In genomic region chrX:150236304-150236703, GRCh38 we compare ENCODE assay signal across 22 cellular contexts.
DNase-seq lines count a peak whose midpoint lies in the region; ATAC-seq, FAIRE-seq and TF ChIP-seq lines count a peak whose summit lies in the region.
"Had no signal": no experiment of that assay in that cellular context is flagged by ENCODE, and none has a peak within 500 bp of the region (broad histone marks: within the 10 kb centered on the region; RNA-seq: fewer than 3 reads in every experiment).

No MANE protein-coding gene starts in this region.

- H3K27me3 ChIP-seq in right atrium auricular region, result no peaks in the 10 kb centered on the region
- no peaks in the 10 kb centered on the region for H3K27me3 ChIP-seq in heart left ventricle
- no peaks in the 10 kb centered on the region; a peak in 1 of 5 replicates for H3K27me3 ChIP-seq in K562 (ENCODE audit: control insufficient read depth in 2 of 2, insufficient read depth in 2 of 2, low read length in 2 of 2)
- H3K27me3 ChIP-seq: BLaER1 treated with 17β-estradiol and CSF1 and Interleukin-3, amounts not matched to agents 10 nM and 100 nM had no signal

- H3K4me1 ChIP-seq in right atrium auricular region, result no peaks in the 10 kb centered on the region
- no peaks in the 10 kb centered on the region for H3K4me1 ChIP-seq in heart left ventricle
- no peaks in the 10 kb centered on the region for H3K4me1 ChIP-seq in K562 (replicated peaks in 1 of 2; ENCODE audit: control insufficient read depth in 2 of 2, insufficient read depth in 2 of 2, low read length in 2 of 2)

- FAIRE-seq in K562 (lab: Jason Lieb, UNC), result no peak
- FAIRE-seq: A204.1, GM18507 had no signal

- CTCF ChIA-PET in K562 (lab: Yijun Ruan, JAX; ENCODE audit: low intra/inter-chr PET ratio), result no interaction called here

- no peaks in the 10 kb centered on the region for H3K9me1 ChIP-seq in K562 (ENCODE audit: control insufficient read depth, insufficient read depth, low read length)

- TF ChIP-seq EP300 in K562 (IDR thresholded peaks at IDR 0.05; ENCODE audit: low read length), result no peak

- DNase-seq in right atrium auricular region (ENCODE audit: low spot score) (peak; percentile 32), heart left ventricle (no peak), K562 (ENCODE audit: extremely low read depth in 1 of 4, low spot score in 3 of 4) (no peak), islet precursor cell (peak; percentile 32), omental fat pad (ENCODE audit: low spot score) (no peak), NCI-H510A treated with DMSO at 0.1 percent for 48 hours (lab: John Stamatoyannopoulos, UW) (no peak), NCI-H1417 (lab: John Stamatoyannopoulos, UW) (no peak)
- DNase-seq: activated CD4-positive, alpha-beta T cell treated with anti-CD3 and anti-CD28 coated beads for 36 hours; activated gamma-delta T cell; amniotic stem cell; central memory CD4-positive, alpha-beta T cell; effector CD4-positive, alpha-beta T cell; glutamatergic neuron; left ventricle myocardium superior; NCI-H1436; NCI-H526 treated with DMSO at 0.1 percent for 48 hours; Right ventricle myocardium superior; T-cell had no signal

- intact Hi-C loops in heart left ventricle (cut with DNase I) (no loop called here), K562 (cut with micrococcal nuclease) (no loop called here)

- TF ChIP-seq CTCF in right atrium auricular region (IDR thresholded peaks at IDR 0.05) (no peak), heart left ventricle (IDR thresholded peaks at IDR 0.05) (no peak), K562 (IDR thresholded peaks at IDR 0.05 in 2 of 3, conservative IDR thresholded peaks at IDR 0.05 in 1 of 3; ENCODE audit: insufficient read depth in 2 of 3, low read depth in 1 of 3, low read length in 3 of 3) (no peak), omental fat pad (IDR thresholded peaks at IDR 0.05) (no peak)

- H3K4me3 ChIP-seq in right atrium auricular region, result no peak overlapping the region
- no peak overlapping the region for H3K4me3 ChIP-seq in heart left ventricle
- no peak overlapping the region for H3K4me3 ChIP-seq in K562
- H3K4me3 ChIP-seq: BLaER1 treated with 17β-estradiol and CSF1 and Interleukin-3, amounts not matched to agents 10 nM and 100 nM had no signal

- H3K9me3 ChIP-seq in right atrium auricular region (no peaks in the 10 kb centered on the region), heart left ventricle (no peaks in the 10 kb centered on the region), K562 (replicated peaks; ENCODE audit: control insufficient read depth, insufficient read depth, low read depth, low read length) (no peaks in the 10 kb centered on the region)

- H3K36me3 ChIP-seq in right atrium auricular region (no peaks in the 10 kb centered on the region), heart left ventricle (no peaks in the 10 kb centered on the region), K562 (ENCODE audit: control insufficient read depth, insufficient read depth, low read length) (no peaks in the 10 kb centered on the region)
- H3K36me3 ChIP-seq: BLaER1 treated with 17β-estradiol and CSF1 and Interleukin-3, amounts not matched to agents 10 nM and 100 nM had no signal

- no peak overlapping the region for H3K27ac ChIP-seq in right atrium auricular region
- H3K27ac ChIP-seq in heart left ventricle, result no peak overlapping the region
- no peak overlapping the region for H3K27ac ChIP-seq in K562 (ENCODE audit: extremely low read depth, low read depth, low read length)
- H3K27ac ChIP-seq: BLaER1 treated with 17β-estradiol and CSF1 and Interleukin-3, amounts not matched to agents 10 nM and 100 nM had no signal

- H3K79me2 ChIP-seq in K562 (ENCODE audit: control insufficient read depth, insufficient read depth, low read length), result no peaks in the 10 kb centered on the region

- H3K4me2 ChIP-seq in K562 (ENCODE audit: insufficient read depth, low read length), result no peak overlapping the region

- H2AFZ ChIP-seq in K562 (ENCODE audit: low read depth, low read length), result no peak overlapping the region

- H3K9ac ChIP-seq in K562 (ENCODE audit: insufficient read depth in 1 of 2, low read depth in 2 of 2, low read length in 2 of 2), result no peak overlapping the region
- H3K9ac ChIP-seq: BLaER1 treated with 17β-estradiol and CSF1 and Interleukin-3, amounts not matched to agents 10 nM and 100 nM had no signal

- POLR2A ChIA-PET in K562 (lab: Yijun Ruan, JAX), result no interaction called here

- no peaks in the 10 kb centered on the region for H4K20me1 ChIP-seq in K562 (replicated peaks; ENCODE audit: control insufficient read depth, insufficient read depth, low read length)
- H4K20me1 ChIP-seq: BLaER1 treated with 17β-estradiol and CSF1 and Interleukin-3, amounts not matched to agents 10 nM and 100 nM had no signal

- in situ Hi-C loops in K562 (cut with MboI), result no loop called here

- no TSS peak for BruUV-seq in K562 (replicated peaks; lab: Mats Ljungman, UMichigan)

- ATAC-seq in heart left ventricle (no peak), K562 (no peak), omental fat pad (ENCODE audit: low FRiP score) (no peak), HG02884 (IDR thresholded peaks at IDR 0.05; ENCODE audit: unreplicated experiment) (no peak)
- ATAC-seq: activated CD4-positive, alpha-beta T cell treated with anti-CD3 and anti-CD28 coated beads for 36 hours; left ventricle myocardium superior; T-cell had no signal

- 56 to 99% (median 82%) methylated on average over 2 of the region's 2 CpGs for WGBS in heart left ventricle, 4 donors
- WGBS in K562 (ENCODE audit: insufficient coverage, low coverage, missing lambda C conversion rate), result 0% methylated on average over 2 of the region's 2 CpGs

- no peak for TF ChIP-seq RAD21 in K562 (CRISPR knock-in tag; conservative IDR thresholded peaks at IDR 0.05 in 1 of 2, IDR thresholded peaks at IDR 0.05 in 1 of 2)

- TF ChIP-seq POLR2A in heart left ventricle (IDR thresholded peaks at IDR 0.05), result no peak
- TF ChIP-seq POLR2A in K562 (conservative IDR thresholded peaks at IDR 0.05), result no peak

TF ChIP-seq in K562, 482 proteins besides CTCF, POLR2A, EP300 and RAD21:
- TF ChIP-seq PURB (CRISPR knock-in tag; IDR thresholded peaks at IDR 0.05; ENCODE audit: low read depth), result no peak
- TF ChIP-seq ZBTB7A (IDR thresholded peaks at IDR 0.05; ENCODE audit: borderline replicate concordance, control insufficient read depth, low read depth, low read length), result no peak
- TF ChIP-seq GABPB1 (CRISPR knock-in tag; IDR thresholded peaks at IDR 0.05), result no peak
- TF ChIP-seq ELF2 (CRISPR knock-in tag; IDR thresholded peaks at IDR 0.05), result no peak
- peak; percentile 45 for TF ChIP-seq EGR1 (conservative IDR thresholded peaks at IDR 0.05)
- TF ChIP-seq SREBF1 (IDR thresholded peaks at IDR 0.05; ENCODE audit: borderline replicate concordance, low read depth, low read length), result no peak

Comparison
In these comparisons a context has a peak if more than half of its experiments do, and no peak if none do; other contexts are left out.
1. DNase-seq: peak in right atrium auricular region (single experiment) and islet precursor cell (single experiment); none in heart left ventricle (0 of 5), K562 (0 of 4), omental fat pad (single experiment), NCI-H510A treated with DMSO at 0.1 percent for 48 hours (single experiment) and NCI-H1417 (0 of 3).